Comparison of ENCODE assay signal across 21 cellular contexts in the genomic region with DNA sequence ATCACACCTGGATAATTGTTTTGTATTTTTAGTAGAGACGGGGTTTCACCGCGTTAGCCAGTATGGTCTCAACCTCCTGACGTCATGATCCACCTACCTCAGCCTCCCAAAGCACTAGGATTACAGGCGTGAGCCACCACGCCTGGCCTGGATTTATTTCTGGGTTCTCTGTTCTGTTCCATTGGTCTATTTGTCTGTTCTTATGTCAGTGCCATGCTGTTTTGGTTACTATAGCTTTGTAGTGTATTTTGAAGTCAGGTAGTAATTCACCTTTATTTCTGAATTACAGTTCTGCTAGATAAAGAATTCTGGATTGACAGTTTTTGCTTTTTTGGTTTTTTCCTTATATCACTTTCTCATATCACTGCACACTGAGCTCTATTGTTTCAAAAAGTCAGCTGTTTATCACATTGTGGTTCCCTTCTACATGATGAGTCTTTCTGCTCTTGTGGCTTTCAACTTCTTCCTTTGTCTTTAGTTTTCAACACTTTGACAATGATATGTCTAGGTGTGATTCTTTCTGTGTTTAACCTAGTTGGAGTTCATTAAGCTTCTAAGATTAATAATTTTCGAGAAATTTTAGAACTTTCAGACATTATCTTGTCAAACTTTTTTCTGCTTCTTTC.
"Had no signal": no experiment of that assay in that cellular context is flagged by ENCODE, and none has a peak within 500 bp of the region (broad histone marks: within the 10 kb centered on the region; RNA-seq: fewer than 3 reads in every experiment).

No MANE protein-coding gene starts in this region.

- DNase-seq: activated CD4-positive, alpha-beta memory T cell treated with anti-CD3 and anti-CD28 coated beads for 36 hours; activated CD4-positive, alpha-beta T cell treated with anti-CD3 and anti-CD28 coated beads for 4 hours; activated CD8-positive, alpha-beta memory T cell treated with anti-CD3 and anti-CD28 coated beads, Interleukin-2, amount 10 ng/mL, durations not matched to agents 7 days and 5 days; activated naive CD4-positive, alpha-beta T cell; activated naive CD8-positive, alpha-beta T cell treated with anti-CD3 and anti-CD28 coated beads, Interleukin-2, amount 10 ng/mL, durations not matched to agents 7 days and 5 days; activated T-cell treated with anti-CD3 and anti-CD28 coated beads, Interleukin-2, amount 50 U/mL, for 1 hour; amygdala; body of pancreas; colonic mucosa; gastrocnemius medialis; head of caudate nucleus; naive thymus-derived CD4-positive, alpha-beta T cell; sigmoid colon; stimulated activated CD4-positive, alpha-beta T cell treated with anti-CD3 and anti-CD28 coated beads, Interleukin-4, amount 100 ng/mL, for 24 hours; upper lobe of right lung had no signal

- H3K9me3 ChIP-seq: body of pancreas, colonic mucosa, gastrocnemius medialis, neutrophil, sigmoid colon, upper lobe of right lung had no signal

- H3K27ac ChIP-seq: body of pancreas, gastrocnemius medialis, neutrophil, parathyroid adenoma, sigmoid colon, upper lobe of right lung had no signal

- H3K4me3 Mint-ChIP-seq: activated CD4-positive, alpha-beta memory T cell treated with anti-CD3 and anti-CD28 coated beads for 36 hours; activated CD8-positive, alpha-beta memory T cell treated with anti-CD3 and anti-CD28 coated beads, Interleukin-2, amount 10 ng/mL, durations not matched to agents 7 days and 5 days; activated naive CD8-positive, alpha-beta T cell treated with anti-CD3 and anti-CD28 coated beads, Interleukin-2, amount 10 ng/mL, durations not matched to agents 7 days and 5 days; activated T-helper 17 cell treated with anti-CD3 and anti-CD28 coated beads, Interleukin-2, amount 50 U/mL, for 72 hours; memory B cell; naive thymus-derived CD4-positive, alpha-beta T cell; stimulated activated effector memory CD8-positive, alpha-beta T cell treated with anti-CD3 and anti-CD28 coated beads, Interleukin-12 subunit alpha, Interleukin-12 subunit beta, amount 100 ng/mL, for 72 hours; WTC11 had no signal

- H3K27me3 Mint-ChIP-seq: activated CD4-positive, alpha-beta memory T cell treated with anti-CD3 and anti-CD28 coated beads for 36 hours; activated CD8-positive, alpha-beta memory T cell treated with anti-CD3 and anti-CD28 coated beads, Interleukin-2, amount 10 ng/mL, durations not matched to agents 7 days and 5 days; activated naive CD8-positive, alpha-beta T cell treated with anti-CD3 and anti-CD28 coated beads, Interleukin-2, amount 10 ng/mL, durations not matched to agents 7 days and 5 days; activated T-helper 17 cell treated with anti-CD3 and anti-CD28 coated beads, Interleukin-2, amount 50 U/mL, for 72 hours; memory B cell; naive thymus-derived CD4-positive, alpha-beta T cell had no signal

- H3K4me1 ChIP-seq: body of pancreas, colonic mucosa, gastrocnemius medialis, parathyroid adenoma, sigmoid colon, upper lobe of right lung had no signal

- H3K27ac Mint-ChIP-seq: activated CD4-positive, alpha-beta memory T cell treated with anti-CD3 and anti-CD28 coated beads for 36 hours; activated CD8-positive, alpha-beta memory T cell treated with anti-CD3 and anti-CD28 coated beads, Interleukin-2, amount 10 ng/mL, durations not matched to agents 7 days and 5 days; activated naive CD8-positive, alpha-beta T cell treated with anti-CD3 and anti-CD28 coated beads, Interleukin-2, amount 10 ng/mL, durations not matched to agents 7 days and 5 days; activated T-helper 17 cell treated with anti-CD3 and anti-CD28 coated beads, Interleukin-2, amount 50 U/mL, for 72 hours; memory B cell; stimulated activated effector memory CD8-positive, alpha-beta T cell treated with anti-CD3 and anti-CD28 coated beads, Interleukin-12 subunit alpha, Interleukin-12 subunit beta, amount 100 ng/mL, for 72 hours had no signal

- H3K4me1 Mint-ChIP-seq: activated CD8-positive, alpha-beta memory T cell treated with anti-CD3 and anti-CD28 coated beads, Interleukin-2, amount 10 ng/mL, durations not matched to agents 7 days and 5 days; activated T-helper 17 cell treated with anti-CD3 and anti-CD28 coated beads, Interleukin-2, amount 50 U/mL, for 72 hours; memory B cell; naive thymus-derived CD4-positive, alpha-beta T cell; stimulated activated effector memory CD8-positive, alpha-beta T cell treated with anti-CD3 and anti-CD28 coated beads, Interleukin-12 subunit alpha, Interleukin-12 subunit beta, amount 100 ng/mL, for 72 hours; WTC11 had no signal

- ATAC-seq: activated CD8-positive, alpha-beta memory T cell treated with anti-CD3 and anti-CD28 coated beads, Interleukin-2, amount 10 ng/mL, durations not matched to agents 7 days and 5 days; activated T-helper 17 cell treated with anti-CD3 and anti-CD28 coated beads, Interleukin-2, amount 50 U/mL, for 72 hours; body of pancreas; gastrocnemius medialis; naive thymus-derived CD4-positive, alpha-beta T cell; stimulated activated effector memory CD8-positive, alpha-beta T cell treated with anti-CD3 and anti-CD28 coated beads, Interleukin-12 subunit alpha, Interleukin-12 subunit beta, amount 100 ng/mL, for 72 hours; upper lobe of right lung; WTC11 had no signal

- H3K36me3 ChIP-seq: colonic mucosa had no signal

- H3K9me3 Mint-ChIP-seq: activated CD4-positive, alpha-beta memory T cell treated with anti-CD3 and anti-CD28 coated beads for 36 hours; activated T-helper 17 cell treated with anti-CD3 and anti-CD28 coated beads, Interleukin-2, amount 50 U/mL, for 72 hours had no signal

- H3K4me3 ChIP-seq: body of pancreas, colonic mucosa, gastrocnemius medialis, sigmoid colon, upper lobe of right lung had no signal
